8 cellular contexts compared by ENCODE assay signal in genomic region chr3:76652524-76652923, GRCh38.
"Had no signal": no experiment of that assay in that cellular context is flagged by ENCODE, and none has a peak within 500 bp of the region (broad histone marks: within the 10 kb centered on the region; RNA-seq: fewer than 3 reads in every experiment).

No MANE protein-coding gene starts in this region.

- FAIRE-seq: H54 had no signal

- DNase-seq: GOT3, H9, HCEC 1CT, Kasumi-1, KG1 had no signal

- H2AFZ ChIP-seq: GM23248 had no signal

- H3K9ac ChIP-seq: GM23248 had no signal

- H3K4me3 ChIP-seq: GM23248 had no signal

- H3K27ac ChIP-seq: GM23248, HL-60 had no signal
